In the genomic region with DNA sequence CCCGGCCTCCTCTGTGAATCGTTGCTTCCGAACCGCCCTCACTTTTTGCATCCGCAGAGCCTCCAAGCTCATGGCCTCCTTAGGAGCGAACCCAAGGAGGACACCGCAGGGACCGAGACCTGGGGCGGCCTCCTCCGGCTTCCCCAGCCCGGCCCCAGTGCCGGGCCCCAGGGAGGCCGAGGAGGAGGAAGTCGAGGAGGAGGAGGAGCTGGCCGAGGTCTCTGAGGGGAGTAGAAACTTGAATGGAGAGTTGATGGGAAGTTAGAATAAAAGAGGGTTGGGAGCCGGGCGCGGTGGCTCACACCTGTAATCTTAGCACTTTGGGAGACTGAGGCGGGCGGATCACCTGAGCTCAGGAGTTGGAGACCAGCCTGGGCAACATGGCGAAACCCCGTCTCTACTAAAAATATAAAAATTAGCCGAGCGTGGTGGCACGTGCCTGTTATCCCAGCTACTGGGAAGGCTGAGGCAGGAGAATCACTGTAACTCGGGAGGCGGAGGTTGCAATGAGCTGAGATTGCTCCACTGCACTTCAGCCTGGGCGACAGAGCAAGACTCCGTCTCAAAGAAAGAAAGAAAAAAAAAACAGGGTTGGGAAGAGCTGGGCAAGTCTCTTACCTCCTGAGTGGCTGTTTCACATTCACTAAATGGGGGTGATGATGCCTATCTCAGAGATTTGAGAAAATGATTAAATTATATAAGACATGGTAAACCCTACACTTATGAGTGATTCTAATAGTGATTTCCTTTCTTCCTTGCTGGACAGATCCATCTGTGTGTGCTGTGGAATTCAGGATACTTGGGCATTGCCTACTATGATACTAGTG, we compare ENCODE assay signal across 6 cellular contexts. TPM values are rescaled to one million over a fixed set of nuclear protein-coding genes. Genes with fewer than 3 reads are reported as not detected.
DNase-seq lines count a peak whose midpoint lies in the region; ATAC-seq and TF ChIP-seq lines count a peak whose summit lies in the region.

No MANE protein-coding gene starts in this region.

- TF ChIP-seq POLR2A in vagina (IDR thresholded peaks at IDR 0.05): no peak

- H3K9me3 ChIP-seq in RWPE2 (ENCODE audit: severe bottlenecking) (no peaks in the 10 kb centered on the region), vagina (no peaks in the 10 kb centered on the region), WERI-Rb-1 (ENCODE audit: severe bottlenecking) (peaks cover 4% of the 10 kb centered on the region)

- TF ChIP-seq CTCF in GM12875 (IDR thresholded peaks at IDR 0.05; ENCODE audit: borderline replicate concordance, insufficient read depth, low read depth, low read length) (no peak), RWPE2 (IDR thresholded peaks at IDR 0.05; ENCODE audit: poor library complexity, severe bottlenecking) (no peak), vagina (IDR thresholded peaks at IDR 0.05) (no peak), WERI-Rb-1 (IDR thresholded peaks at IDR 0.05; ENCODE audit: low read depth, low read length) (no peak)

- H3K4me1 ChIP-seq in RWPE2 (ENCODE audit: insufficient read depth, poor library complexity, severe bottlenecking): peaks cover 28% of the 10 kb centered on the region
- H3K4me1 ChIP-seq in vagina: peaks cover 40% of the 10 kb centered on the region

- H3K27ac ChIP-seq in RWPE2 (ENCODE audit: poor library complexity, severe bottlenecking) (peak overlapping the region; percentile 93), vagina (peak overlapping the region; percentile 96), WERI-Rb-1 (no peak overlapping the region)

- intact Hi-C loops in vagina (cut with DNase I): no loop called here

- DNase-seq in RWPE2 (ENCODE audit: low spot score) (no peak), vagina (ENCODE audit: extremely low spot score in 2 of 2) (no peak), WERI-Rb-1 (no peak)

- peaks cover 32% of the 10 kb centered on the region for H3K36me3 ChIP-seq in RWPE2 (ENCODE audit: low read depth)
- H3K36me3 ChIP-seq in vagina: no peaks in the 10 kb centered on the region
- no peaks in the 10 kb centered on the region for H3K36me3 ChIP-seq in WERI-Rb-1

- H3K4me3 ChIP-seq in GM12875 (ENCODE audit: low read depth, low read length): peak overlapping the region; percentile 68
- H3K4me3 ChIP-seq in RWPE2 (ENCODE audit: severe bottlenecking): peak overlapping the region; percentile 61
- peak overlapping the region; percentile 40 for H3K4me3 ChIP-seq in iPS-11a (ENCODE audit: low read depth, low read length)
- H3K4me3 ChIP-seq in vagina: peak overlapping the region; percentile 65 to 86
- no peak overlapping the region for H3K4me3 ChIP-seq in WERI-Rb-1 (ENCODE audit: low read depth, low read length)

- no peak for ATAC-seq in RWPE2 (ENCODE audit: low read depth)
- no peak for ATAC-seq in HG03520 (IDR thresholded peaks at IDR 0.05; ENCODE audit: unreplicated experiment)

- no peaks in the 10 kb centered on the region for H3K27me3 ChIP-seq in RWPE2 (ENCODE audit: insufficient read depth, poor library complexity, severe bottlenecking)
- no peaks in the 10 kb centered on the region for H3K27me3 ChIP-seq in vagina
- no peaks in the 10 kb centered on the region for H3K27me3 ChIP-seq in WERI-Rb-1 (ENCODE audit: insufficient read depth, low read depth, severe bottlenecking)

RNA-seq across cellular contexts. Expression of gene MSH5, which starts 0.8 kb away (rescaled TPM):
- 11.0 TPM for total RNA-seq in vagina

RNA-seq across cellular contexts. Expression of gene CLIC1, which starts 4.3 kb away (rescaled TPM):
- total RNA-seq in vagina: 250 TPM

RNA-seq across cellular contexts. Expression of gene DDAH2, which starts 11.5 kb away (rescaled TPM):
- 108 TPM for total RNA-seq in vagina

RNA-seq across cellular contexts. Expression of gene MPIG6B, which starts 17.4 kb away (rescaled TPM):
- not detected for total RNA-seq in vagina

RNA-seq across cellular contexts. Expression of gene LY6G6C, which starts 19.1 kb away (rescaled TPM):
- total RNA-seq in vagina: not detected
